ENCODE assay signal across 8 cellular contexts in the genomic region with DNA sequence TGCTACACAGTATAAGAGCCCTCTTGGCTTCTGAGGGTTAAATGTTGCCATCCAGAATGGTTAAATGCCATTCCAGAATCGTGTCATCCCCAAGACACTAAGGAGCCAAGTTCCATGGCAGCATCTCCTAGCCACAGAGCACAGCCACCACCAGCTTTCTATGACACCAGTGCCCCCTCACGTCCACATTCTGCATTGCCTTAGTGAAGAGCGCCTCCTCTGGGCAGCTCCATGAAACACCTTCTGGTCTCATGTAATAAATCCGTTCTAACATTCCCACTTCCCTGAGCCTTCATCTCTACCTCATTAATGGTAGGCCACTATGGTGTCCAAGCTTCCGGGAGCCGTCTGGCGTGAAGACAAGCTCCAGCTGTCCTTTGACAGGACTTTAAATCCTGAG. TPM values are rescaled to one million over a fixed set of nuclear protein-coding genes. Genes with fewer than 3 reads are reported as not detected.
DNase-seq lines count a peak whose midpoint lies in the region; ATAC-seq and TF ChIP-seq lines count a peak whose summit lies in the region.

No MANE protein-coding gene starts in this region.

- peak; percentile 61 for ATAC-seq in GM19455 (IDR thresholded peaks at IDR 0.05; ENCODE audit: unreplicated experiment)
- ATAC-seq in GM18511 (IDR thresholded peaks at IDR 0.05; ENCODE audit: unreplicated experiment) = no peak

- H3K9me3 ChIP-seq in right atrium auricular region = no peaks in the 10 kb centered on the region

- peak; percentile 21 to 61 for TF ChIP-seq CTCF in right atrium auricular region (IDR thresholded peaks at IDR 0.05)

- H3K4me3 ChIP-seq in right atrium auricular region = no peak overlapping the region

- DNase-seq in Ammon's horn (ENCODE audit: low spot score) (peak; percentile 55), NOMO-1 treated with DMSO at 0.1 percent for 48 hours (lab: John Stamatoyannopoulos, UW; ENCODE audit: unreplicated experiment) (peak; percentile 70), right atrium auricular region (ENCODE audit: low spot score) (no peak), NCI-H2171 treated with DMSO at 0.1 percent for 48 hours (lab: John Stamatoyannopoulos, UW) (no peak)
- peak; percentile 23 for DNase-seq in activated naive CD4-positive, alpha-beta T cell treated with anti-CD3 and anti-CD28 coated beads, Interleukin-2, amount 50 U/mL, for 16 hours
- DNase-seq in stimulated activated CD4-positive, alpha-beta T cell treated with anti-CD3 and anti-CD28 coated beads, Interleukin-12 subunit alpha, Interleukin-12 subunit beta, amount 100 ng/mL, for 48 hours (ENCODE audit: low read depth in 2 of 3, low spot score in 1 of 3) = peak in 2 of 3 donors; percentile 18 to 24

- H3K4me1 ChIP-seq in right atrium auricular region = no peaks in the 10 kb centered on the region

- no peaks in the 10 kb centered on the region for H3K36me3 ChIP-seq in right atrium auricular region

- no peaks in the 10 kb centered on the region for H3K27me3 ChIP-seq in right atrium auricular region

- no peak overlapping the region for H3K27ac ChIP-seq in right atrium auricular region

RNA-seq across cellular contexts. Expression of gene CBY3, which starts 12.4 kb away (rescaled TPM):
- total RNA-seq in right atrium auricular region = not detected

RNA-seq across cellular contexts. Expression of gene CANX, which starts 30.4 kb away (rescaled TPM):
- 100 to 1,000 TPM; 288 to 297 TPM for total RNA-seq in right atrium auricular region

RNA-seq across cellular contexts. Expression of gene HNRNPH1, which starts 44.9 kb away (rescaled TPM):
- 100 to 1,000 TPM; 104 to 146 TPM for total RNA-seq in right atrium auricular region

Comparison
In these comparisons a context has a peak if more than half of its experiments do, and no peak if none do; other contexts are left out.
1. DNase-seq: peak in Ammon's horn (single experiment), NOMO-1 treated with DMSO at 0.1 percent for 48 hours (single experiment), activated naive CD4-positive, alpha-beta T cell treated with anti-CD3 and anti-CD28 coated beads, Interleukin-2, amount 50 U/mL, for 16 hours (single experiment) and stimulated activated CD4-positive, alpha-beta T cell treated with anti-CD3 and anti-CD28 coated beads, Interleukin-12 subunit alpha, Interleukin-12 subunit beta, amount 100 ng/mL, for 48 hours (2 of 3); none in right atrium auricular region (single experiment) and NCI-H2171 treated with DMSO at 0.1 percent for 48 hours (single experiment).